2 cellular contexts compared by ENCODE assay signal in genomic region chr15:82538961-82539689, GRCh38.
TF ChIP-seq lines count a peak whose summit lies in the region.

No MANE protein-coding gene starts in this region.

TF ChIP-seq in H1, 55 proteins besides CTCF, POLR2A, EP300 and RAD21 (continued from another document):
- TF ChIP-seq SIN3A (conservative IDR thresholded peaks at IDR 0.05 in 1 of 2, IDR thresholded peaks at IDR 0.05 in 1 of 2; ENCODE audit: low read depth in 1 of 2, low read length in 2 of 2) (no peak), NRF1 (IDR thresholded peaks at IDR 0.05; ENCODE audit: low read depth, low read length) (no peak), CHD1 (IDR thresholded peaks at IDR 0.05; ENCODE audit: low read depth, low read length) (no peak)

TF ChIP-seq in neural cell, 6 proteins besides CTCF, POLR2A, EP300 and RAD21 (continued from another document):
- TF ChIP-seq MXI1 (conservative IDR thresholded peaks at IDR 0.05; ENCODE audit: poor library complexity, severe bottlenecking) = no peak
- TF ChIP-seq REST (IDR thresholded peaks at IDR 0.05; ENCODE audit: borderline replicate concordance) = no peak
- TF ChIP-seq EZH2 (IDR thresholded peaks at IDR 0.05; ENCODE audit: borderline replicate concordance, insufficient read depth, low read length, poor library complexity, severe bottlenecking) = no peak
- TF ChIP-seq SMC3 (conservative IDR thresholded peaks at IDR 0.05; ENCODE audit: poor library complexity) = no peak
